In genomic region chr1:49319426-49319963, GRCh38 we compare ENCODE assay signal across 1 cellular context.
A peak's percentile ranks its signal among the peaks of the same experiment; 100 is the strongest.
TF ChIP-seq lines count a peak whose summit lies in the region.

No MANE protein-coding gene starts in this region.

TF ChIP-seq in HepG2, 621 proteins besides CTCF, POLR2A, EP300 and RAD21 (continued from another document):
- TF ChIP-seq SNAPC4 (CRISPR knock-in tag; IDR thresholded peaks at IDR 0.05) (no peak), CAMTA2 (CRISPR knock-in tag; IDR thresholded peaks at IDR 0.05; ENCODE audit: borderline replicate concordance) (no peak), TEF (CRISPR knock-in tag; IDR thresholded peaks at IDR 0.05) (no peak), MAFF (IDR thresholded peaks at IDR 0.05; ENCODE audit: low read depth, low read length) (peak; percentile 80), NR1H2 (CRISPR knock-in tag; IDR thresholded peaks at IDR 0.05; ENCODE audit: borderline replicate concordance, low read depth) (no peak)
